ENCODE assay signal across 10 cellular contexts in genomic region chr16:87017388-87018012, GRCh38.
DNase-seq lines count a peak whose midpoint lies in the region; ATAC-seq and TF ChIP-seq lines count a peak whose summit lies in the region.
"Had no signal": no experiment of that assay in that cellular context is flagged by ENCODE, and none has a peak within 500 bp of the region (broad histone marks: within the 10 kb centered on the region; RNA-seq: fewer than 3 reads in every experiment).

No MANE protein-coding gene starts in this region.

- H3K36me3 Mint-ChIP-seq in H9 (ENCODE audit: insufficient read depth in 1 of 3, low read depth in 3 of 3), result no peaks in the 10 kb centered on the region
- H3K36me3 Mint-ChIP-seq: memory B cell had no signal

- H3K9ac ChIP-seq in H9 (ENCODE audit: extremely low read depth, insufficient read length, low read length) (no peak overlapping the region), PC-3 (ENCODE audit: low read length) (no peak overlapping the region)

- no peak overlapping the region for H4K91ac ChIP-seq in H9 (ENCODE audit: insufficient read length, low read depth, low read length)

- no peak overlapping the region for H2AK5ac ChIP-seq in H9 (ENCODE audit: insufficient read length, low read length)

- no peak overlapping the region for H3K27ac Mint-ChIP-seq in H9
- H3K27ac Mint-ChIP-seq: memory B cell had no signal

- H2BK20ac ChIP-seq in H9 (ENCODE audit: low read depth, low read length, poor library complexity, severe bottlenecking), result no peak overlapping the region

- POLR2A ChIA-PET in PC-3 (lab: Charles Lee; ENCODE audit: unreplicated experiment), result interaction anchor here (0.6 kb wide), 1 partner anchor 238 kb away, joined by 22 read pairs; no protein-coding TSS in a partner anchor

- H3K27ac ChIP-seq in H9 (ENCODE audit: insufficient read length, low read depth, low read length), result no peak overlapping the region
- H3K27ac ChIP-seq in PC-3 (ENCODE audit: low read length), result no peak overlapping the region
- no peak overlapping the region for H3K27ac ChIP-seq in transverse colon

- TF ChIP-seq EP300 in transverse colon (IDR thresholded peaks at IDR 0.05; ENCODE audit: low read depth), result no peak

- no peak overlapping the region for H4K5ac ChIP-seq in H9 (ENCODE audit: insufficient read length, low read depth, low read length)

- H3K4ac ChIP-seq in H9 (ENCODE audit: low read depth, low read length), result no peak overlapping the region

- no peaks in the 10 kb centered on the region for H3K79me2 ChIP-seq in H9 (ENCODE audit: insufficient read depth, low read length)
- H3K79me2 ChIP-seq in PC-3 (ENCODE audit: low read length), result no peaks in the 10 kb centered on the region

- H3K18ac ChIP-seq in H9 (ENCODE audit: insufficient read length, low read depth, low read length), result no peak overlapping the region

- in situ Hi-C loops in transverse colon (cut with MboI; ENCODE audit: low pct_ligation_motif_present in 1 of 4, low pct_unique_long_range_greater_than_20kb in 1 of 4, low sequenced_read_pairs in 3 of 4), result no loop called here

- H3K4me1 ChIP-seq in H9 (ENCODE audit: insufficient read depth, low read length) (peaks cover 2% of the 10 kb centered on the region; the same call in 1 of the 2 replicates), PC-3 (ENCODE audit: insufficient read depth, low read length) (peaks cover 9% of the 10 kb centered on the region), transverse colon (no peaks in the 10 kb centered on the region)

- H3K9me2 ChIP-seq in PC-3 (replicated peaks; ENCODE audit: low read length), result no peaks in the 10 kb centered on the region

- TF ChIP-seq CTCF in H9 (conservative IDR thresholded peaks at IDR 0.05) (peak; percentile 53), PC-3 (conservative IDR thresholded peaks at IDR 0.05; ENCODE audit: low read depth, low read length) (peak; percentile 63), retinal pigment epithelial cell (conservative IDR thresholded peaks at IDR 0.05; ENCODE audit: low read depth, low read length) (peak; percentile 60), transverse colon (IDR thresholded peaks at IDR 0.05) (no peak)

- no peaks in the 10 kb centered on the region for H3F3A ChIP-seq in PC-3 (ENCODE audit: low read length, unreplicated experiment)

- no peak overlapping the region for H2BK5ac ChIP-seq in H9 (ENCODE audit: insufficient read length, low read length)

- H2AFZ ChIP-seq in H9 (ENCODE audit: low read length) (no peak overlapping the region), PC-3 (ENCODE audit: low read length) (no peak overlapping the region)

- TF ChIP-seq POLR2A in transverse colon (IDR thresholded peaks at IDR 0.05), result no peak

- H3K9me3 Mint-ChIP-seq in H9, result 0 out of 5 replicates have a peak, but pooled peaks cover 0 to 3% of the 10 kb centered on the region in 2 experiments

- no CpG with 5 or more reads among the region's 9 CpGs for WGBS in H9 (ENCODE audit: extremely low coverage, insufficient read length, low lambda C conversion rate)
- WGBS in transverse colon (ENCODE audit: low coverage in 1 of 2), 2 donors, result 53 to 90% methylated on average over 2 to 9 of the region's 9 CpGs

- no peak overlapping the region for H4K8ac ChIP-seq in H9 (replicated peaks; ENCODE audit: insufficient read length, low read depth, low read length)

- peaks cover 1% of the 10 kb centered on the region for H3K27me3 Mint-ChIP-seq in H9 (ENCODE audit: low read depth)

- H3K23ac ChIP-seq in H9 (ENCODE audit: insufficient read length, low read depth, low read length), result no peak overlapping the region

- no peak overlapping the region for H3T11ph ChIP-seq in H9 (ENCODE audit: low read length)

- no peak overlapping the region for H2BK15ac ChIP-seq in H9 (ENCODE audit: low read depth, low read length)

- peaks cover 4 to 8% of the 10 kb centered on the region in 2 experiments; a peak in 3 of 4 replicates for H3K4me1 Mint-ChIP-seq in H9
- H3K4me1 Mint-ChIP-seq: memory B cell had no signal

- H3K27me3 ChIP-seq in H9 (ENCODE audit: insufficient read depth, low read length), result no peaks in the 10 kb centered on the region
- 0 out of 2 replicates have a peak, but pooled peaks cover 5% of the 10 kb centered on the region for H3K27me3 ChIP-seq in PC-3 (ENCODE audit: low read length)
- H3K27me3 ChIP-seq in transverse colon, result peaks cover 49% of the 10 kb centered on the region

- DNase-seq in H9, result peak; percentile 39
- DNase-seq in PC-3, result peak; percentile 80
- peak; percentile 95 for DNase-seq in retinal pigment epithelial cell (ENCODE audit: low read depth)
- DNase-seq in transverse colon, result no peak
- DNase-seq in DMS53 treated with DMSO at 0.1 percent for 48 hours (lab: John Stamatoyannopoulos, UW; ENCODE audit: unreplicated experiment), result no peak
- DNase-seq: amygdala had no signal

- H3K9me3 ChIP-seq in H9 (ENCODE audit: control insufficient read depth, low read depth, low read length), result no peaks in the 10 kb centered on the region
- H3K9me3 ChIP-seq in PC-3 (ENCODE audit: low read length), result no peaks in the 10 kb centered on the region
- no peaks in the 10 kb centered on the region for H3K9me3 ChIP-seq in transverse colon

- H4K20me1 ChIP-seq in H9 (ENCODE audit: control insufficient read depth, insufficient read depth, insufficient read length), result no peaks in the 10 kb centered on the region
- H4K20me1 ChIP-seq in PC-3 (ENCODE audit: low read length), result no peaks in the 10 kb centered on the region

- ATAC-seq in PC-3, result peak; percentile 98
- peak; percentile 86 for ATAC-seq in esophagus mucosa
- no peak for ATAC-seq in activated CD4-positive, CD25-positive, alpha-beta regulatory T cell treated with anti-CD3 and anti-CD28 coated beads, Interleukin-2, amount 50 U/mL, for 24 hours
- no peak for ATAC-seq in HG02571 (IDR thresholded peaks at IDR 0.05; ENCODE audit: unreplicated experiment)

- H2BK120ac ChIP-seq in H9 (ENCODE audit: low read depth, low read length, poor library complexity, severe bottlenecking), result no peak overlapping the region

- H3K4me3 Mint-ChIP-seq in H9, result no peak overlapping the region
- H3K4me3 Mint-ChIP-seq: memory B cell had no signal

- no peaks in the 10 kb centered on the region for H3K23me2 ChIP-seq in H9 (ENCODE audit: insufficient read length, low read depth, low read length, poor library complexity, severe bottlenecking)

- no peak overlapping the region for H3K14ac ChIP-seq in H9 (ENCODE audit: insufficient read depth, low read length)

- no peaks in the 10 kb centered on the region for H3K36me3 ChIP-seq in PC-3 (ENCODE audit: low read depth, low read length)
- no peaks in the 10 kb centered on the region for H3K36me3 ChIP-seq in transverse colon

- H3K56ac ChIP-seq in H9 (ENCODE audit: insufficient read length, low read depth, low read length), result no peak overlapping the region

- no peaks in the 10 kb centered on the region for H3K79me1 ChIP-seq in H9 (ENCODE audit: insufficient read depth, low read depth, low read length, poor library complexity, severe bottlenecking)

- no peak overlapping the region for H3K4me2 ChIP-seq in H9 (ENCODE audit: insufficient read depth, insufficient read length, low read length)
- peak overlapping the region; percentile 34 for H3K4me2 ChIP-seq in PC-3 (ENCODE audit: low read length)

- no peak overlapping the region for H2BK12ac ChIP-seq in H9 (ENCODE audit: insufficient read length, low read depth, low read length)

- CTCF ChIA-PET in PC-3 (lab: Charles Lee), result interaction anchor here (0.6 to 0.8 kb wide), 6 partner anchors 45 to 454 kb away, joined by 3 to 7 read pairs (median 4); no protein-coding TSS in a partner anchor

- H3K4me3 ChIP-seq in PC-3 (ENCODE audit: low read length), result no peak overlapping the region
- H3K4me3 ChIP-seq in retinal pigment epithelial cell (ENCODE audit: low read length), result no peak overlapping the region
- H3K4me3 ChIP-seq in transverse colon, result no peak overlapping the region

- intact Hi-C loops in PC-3 (cut with micrococcal nuclease) (loop anchor here (1.0 to 5.0 kb wide), 2 partner anchors 45 to 455 kb away; no protein-coding TSS in a partner anchor), transverse colon (cut with DNase I; ENCODE audit: low total_unique reads) (no loop called here)

- no TSS peak for BruUV-seq in PC-3 (replicated peaks; lab: Mats Ljungman, UMichigan)

Comparison
In these comparisons a context has a peak if more than half of its experiments do, and no peak if none do; other contexts are left out.
1. DNase-seq: peak in H9 (single experiment), PC-3 (single experiment) and retinal pigment epithelial cell (single experiment); none in transverse colon (single experiment) and DMS53 treated with DMSO at 0.1 percent for 48 hours (single experiment).
2. CTCF ChIP-seq: peak in H9 (single experiment), PC-3 (single experiment) and retinal pigment epithelial cell (single experiment); none in transverse colon (0 of 5).
3. ATAC-seq: peak in PC-3 (single experiment) and esophagus mucosa (single experiment); none in activated CD4-positive, CD25-positive, alpha-beta regulatory T cell treated with anti-CD3 and anti-CD28 coated beads, Interleukin-2, amount 50 U/mL, for 24 hours (0 of 2) and HG02571 (single experiment).